1 cellular context compared by ENCODE assay signal in genomic region chrX:154549766-154550165, GRCh38.
TF ChIP-seq lines count a peak whose summit lies in the region.

No MANE protein-coding gene starts in this region.

TF ChIP-seq in IMR-90, 13 proteins besides CTCF, POLR2A, EP300 and RAD21:
- TF ChIP-seq MXI1 (IDR thresholded peaks at IDR 0.05; ENCODE audit: borderline replicate concordance, low read depth, low read length) (0 out of 2 replicates have a peak, but pooled peaks have one; percentile 42), ELK1 (IDR thresholded peaks at IDR 0.05; ENCODE audit: borderline replicate concordance, low read depth, low read length) (no peak)
TF ChIP-seq in IMR-90: peak in this region for 1.
